Comparison of ENCODE assay signal across 1 cellular context in genomic region chr22:44734801-44735517, GRCh38.
TF ChIP-seq lines count a peak whose summit lies in the region.

No MANE protein-coding gene starts in this region.

TF ChIP-seq in IMR-90, 13 proteins besides CTCF, POLR2A, EP300 and RAD21 (continued from another document):
- TF ChIP-seq BHLHE40 (IDR thresholded peaks at IDR 0.05; ENCODE audit: low read depth, low read length): no peak
- TF ChIP-seq FOS (IDR thresholded peaks at IDR 0.05; ENCODE audit: low read depth, low read length): no peak
- TF ChIP-seq RFX5 (IDR thresholded peaks at IDR 0.05; ENCODE audit: low read depth, low read length): no peak
- TF ChIP-seq CHD1 (IDR thresholded peaks at IDR 0.05; ENCODE audit: low read depth, low read length): no peak
- no peak for TF ChIP-seq ELK1 (IDR thresholded peaks at IDR 0.05; ENCODE audit: borderline replicate concordance, low read depth, low read length)
